In genomic region chr1:222617367-222617951, GRCh38 we compare ENCODE assay signal across 8 cellular contexts. TPM values are rescaled to one million over a fixed set of nuclear protein-coding genes. Genes with fewer than 3 reads are reported as not detected.
DNase-seq lines count a peak whose midpoint lies in the region; ATAC-seq and TF ChIP-seq lines count a peak whose summit lies in the region.

No MANE protein-coding gene starts in this region.

- TF ChIP-seq CTCF in C4-2B (conservative IDR thresholded peaks at IDR 0.05): no peak
- no peak for TF ChIP-seq CTCF in liver (IDR thresholded peaks at IDR 0.05; ENCODE audit: low read depth, low read length, missing input control)

- WGBS in liver: 2% methylated on average over 37 of the region's 37 CpGs

- TF ChIP-seq RAD21 in liver (IDR thresholded peaks at IDR 0.05): no peak

- DNase-seq in NCI-H748 (lab: John Stamatoyannopoulos, UW; ENCODE audit: unreplicated experiment): peak; percentile 97
- DNase-seq in activated CD4-positive, alpha-beta T cell treated with anti-CD3 and anti-CD28 coated beads, Interleukin-2, amount 50 U/mL, for 4 hours: peak; percentile 89 to 91
- DNase-seq in dermis blood vessel endothelial cell: peak; percentile 88
- peak; percentile 85 for DNase-seq in stimulated activated CD4-positive, alpha-beta T cell treated with anti-CD3 and anti-CD28 coated beads, Interleukin-4, amount 100 ng/mL, for 1 hour

- H3K36me3 ChIP-seq in liver (ENCODE audit: control insufficient read depth in 4 of 4, insufficient read depth in 3 of 4, low read depth in 1 of 4, low read length in 3 of 4): peaks cover 0 to 7% (median 3%) of the 10 kb centered on the region in 4 donors

- peak overlapping the region; percentile 50 to 70 for H3K9ac ChIP-seq in liver (ENCODE audit: low read depth in 1 of 2, low read length in 2 of 2)

- H3K27ac ChIP-seq in C4-2B (peak overlapping the region; percentile 51), liver (ENCODE audit: low read depth in 1 of 2, low read length in 2 of 2) (peak overlapping the region; percentile 81 to 87)

- peak overlapping the region; percentile 44 to 79 (median 73) for H3K4me3 ChIP-seq in liver (ENCODE audit: low read depth in 1 of 3, low read length in 3 of 3)

- ATAC-seq in GM19438 (IDR thresholded peaks at IDR 0.05; ENCODE audit: low read depth, unreplicated experiment): peak; percentile 66
- ATAC-seq in HG03565 (IDR thresholded peaks at IDR 0.05; ENCODE audit: unreplicated experiment): peak; percentile 81

- no peaks in the 10 kb centered on the region for H3K9me3 ChIP-seq in liver (ENCODE audit: control insufficient read depth in 4 of 4, low read length in 3 of 4)

- H3K27me3 ChIP-seq in liver (ENCODE audit: control insufficient read depth in 4 of 4, insufficient read depth in 4 of 4, low read length in 3 of 4): no peaks in the 10 kb centered on the region

- peaks cover 0 to 38% (median 21%) of the 10 kb centered on the region in 4 donors for H3K4me1 ChIP-seq in liver (ENCODE audit: control insufficient read depth in 4 of 4, insufficient read depth in 4 of 4, low read length in 3 of 4)

TF ChIP-seq in liver, 16 proteins besides CTCF, POLR2A, EP300 and RAD21:
- TF ChIP-seq RXRA (IDR thresholded peaks at IDR 0.05) (peak in 1 of 2 donors; percentile 39), FOXA2 (IDR thresholded peaks at IDR 0.05) (no peak), REST (IDR thresholded peaks at IDR 0.05) (peak; percentile 44), ZBTB33 (IDR thresholded peaks at IDR 0.05) (peak; percentile 10), HNF4A (conservative IDR thresholded peaks at IDR 0.05) (peak in 1 of 2 donors; percentile 13), HNF4G (IDR thresholded peaks at IDR 0.05) (no peak), YY1 (IDR thresholded peaks at IDR 0.05) (peak; percentile 23), MAX (IDR thresholded peaks at IDR 0.05) (peak; percentile 34), EGR1 (IDR thresholded peaks at IDR 0.05; ENCODE audit: low read depth in 2 of 2) (peak in 1 of 2 donors; percentile 18), SP1 (IDR thresholded peaks at IDR 0.05) (peak; percentile 54), JUND (IDR thresholded peaks at IDR 0.05) (no peak)
TF ChIP-seq in liver: peak in this region for 8.

RNA-seq across cellular contexts. Expression of gene MIA3, which starts 0.4 kb away (rescaled TPM):
- total RNA-seq in dermis blood vessel endothelial cell: 44.4 and 45.4 TPM in 2 replicates
- 10 to 100 TPM; 20.8 to 69.4 TPM for total RNA-seq in liver
- 10 to 100 TPM; 30.9 to 33.4 TPM for polyA plus RNA-seq in liver

RNA-seq across cellular contexts. Expression of gene TAF1A, which starts 27.7 kb away (rescaled TPM):
- 5.3 and 6.5 TPM in 2 replicates for total RNA-seq in dermis blood vessel endothelial cell
- total RNA-seq in liver: 1 to 10 TPM; 4.2 to 5.2 TPM
- polyA plus RNA-seq in liver: 1 to 10 TPM; 1.1 to 1.6 TPM

Comparison
In these comparisons a context has a peak if more than half of its experiments do, and no peak if none do; other contexts are left out.
1. Peak in every context shown above with its lines: DNase-seq, ATAC-seq, H3K4me3 ChIP-seq and H3K27ac ChIP-seq.